6 cellular contexts compared by ENCODE assay signal in genomic region chr1:21030201-21030600, GRCh38.
"Had no signal": no experiment of that assay in that cellular context is flagged by ENCODE, and none has a peak within 500 bp of the region (broad histone marks: within the 10 kb centered on the region; RNA-seq: fewer than 3 reads in every experiment).

No MANE protein-coding gene starts in this region.

- H2AFZ ChIP-seq: GM23248 had no signal

- DNase-seq: GM23248, GOT3, H7, KBM-7 had no signal

- H3K27ac ChIP-seq: GM23248 had no signal

- H3K9me3 ChIP-seq: HAP-1 had no signal

- H3K9ac ChIP-seq: GM23248 had no signal

- H3K36me3 ChIP-seq: HAP-1 had no signal

- H3K4me3 ChIP-seq: GM23248, HAP-1 had no signal

- ATAC-seq: HCT116 had no signal
